1 cellular context compared by ENCODE assay signal in the genomic region with DNA sequence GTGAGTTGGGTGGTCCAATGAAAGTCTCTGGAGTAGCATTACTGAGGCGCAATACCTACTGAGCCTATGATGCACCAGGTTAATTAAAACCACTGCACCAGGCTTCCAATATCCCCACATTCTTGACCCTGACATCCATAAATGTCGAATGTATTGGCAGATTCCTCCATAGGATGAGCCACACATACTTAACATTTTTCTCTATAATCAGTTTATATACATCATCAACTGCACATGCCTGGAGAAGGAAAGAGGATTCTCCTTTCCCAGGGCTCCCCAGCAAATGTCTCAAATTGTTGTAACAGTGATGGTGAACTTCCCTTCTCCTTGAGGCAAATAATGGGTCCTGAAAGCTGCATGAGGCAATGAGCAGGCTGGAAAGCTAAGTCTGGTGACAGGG.
TF ChIP-seq lines count a peak whose summit lies in the region.

No MANE protein-coding gene starts in this region.

TF ChIP-seq in H1, 55 proteins besides CTCF, POLR2A, EP300 and RAD21 (continued from another document):
- TF ChIP-seq CHD1 (IDR thresholded peaks at IDR 0.05; ENCODE audit: low read depth, low read length) (no peak), CREB1 (IDR thresholded peaks at IDR 0.05) (no peak), CHD2 (IDR thresholded peaks at IDR 0.05; ENCODE audit: low read length) (no peak), FOSL1 (IDR thresholded peaks at IDR 0.05; ENCODE audit: insufficient read depth, low read depth, low read length) (no peak), SP4 (IDR thresholded peaks at IDR 0.05; ENCODE audit: low read length) (no peak), RXRA (IDR thresholded peaks at IDR 0.05; ENCODE audit: insufficient read depth, low read depth, low read length) (no peak), EZH2 (IDR thresholded peaks at IDR 0.05; ENCODE audit: low read depth, low read length, severe bottlenecking) (no peak), TEAD4 (IDR thresholded peaks at IDR 0.05; ENCODE audit: low read depth, low read length) (no peak), JUND (IDR thresholded peaks at IDR 0.05; ENCODE audit: low read length) (no peak), BRCA1 (IDR thresholded peaks at IDR 0.05; ENCODE audit: low read depth, low read length) (no peak)
